In the genomic region with DNA sequence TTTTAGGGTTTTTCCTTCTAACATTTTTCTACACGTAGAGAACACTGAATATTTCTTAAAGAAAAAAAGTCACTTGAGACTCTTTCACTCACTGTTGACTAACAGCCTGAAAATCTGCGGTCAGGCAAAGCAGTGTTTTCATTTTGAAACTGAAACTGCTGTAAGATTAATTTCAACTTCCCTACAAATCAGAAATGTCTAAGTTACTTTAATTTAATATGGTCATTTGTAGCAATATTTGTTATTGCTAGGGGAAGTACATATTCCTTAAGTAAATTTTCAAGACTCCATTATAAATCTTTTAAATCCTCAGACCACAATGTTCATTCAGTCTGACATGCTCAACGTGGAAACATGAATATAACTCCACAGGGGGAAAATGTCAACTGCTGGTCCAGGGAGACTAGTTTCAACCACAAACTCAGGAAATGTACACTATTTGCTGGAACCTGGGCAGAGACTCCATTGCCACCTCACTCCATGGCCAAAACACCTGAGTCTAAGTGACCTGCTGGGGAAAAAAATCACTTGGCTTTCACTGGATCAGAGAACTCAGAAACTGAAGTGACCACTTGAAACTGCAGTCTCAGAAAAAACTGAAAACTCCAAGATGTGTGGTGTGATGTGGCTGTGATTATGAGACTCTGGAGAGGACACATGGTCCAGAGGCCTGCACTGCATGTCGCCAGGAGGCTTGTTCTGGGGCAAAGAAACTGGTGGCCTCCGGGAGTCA, we compare ENCODE assay signal across 8 cellular contexts.
DNase-seq lines count a peak whose midpoint lies in the region; ATAC-seq and TF ChIP-seq lines count a peak whose summit lies in the region.

No MANE protein-coding gene starts in this region.

- H3K27ac Mint-ChIP-seq in activated naive CD8-positive, alpha-beta T cell treated with anti-CD3 and anti-CD28 coated beads, Interleukin-2, amount 50 U/mL, for 24 hours = peak overlapping the region; percentile 68
- peak overlapping the region; percentile 21 for H3K27ac Mint-ChIP-seq in mesothelial cell of epicardium
- H3K27ac Mint-ChIP-seq in progenitor cell of endocrine pancreas = no peak overlapping the region

- H3K36me3 Mint-ChIP-seq in activated naive CD8-positive, alpha-beta T cell treated with anti-CD3 and anti-CD28 coated beads, Interleukin-2, amount 50 U/mL, for 24 hours (ENCODE audit: low read depth) = no peaks in the 10 kb centered on the region
- H3K36me3 Mint-ChIP-seq in mesothelial cell of epicardium = no peaks in the 10 kb centered on the region
- no peaks in the 10 kb centered on the region for H3K36me3 Mint-ChIP-seq in progenitor cell of endocrine pancreas (ENCODE audit: insufficient read depth)

- peaks cover 37% of the 10 kb centered on the region for H3K4me1 Mint-ChIP-seq in activated naive CD8-positive, alpha-beta T cell treated with anti-CD3 and anti-CD28 coated beads, Interleukin-2, amount 50 U/mL, for 24 hours
- H3K4me1 Mint-ChIP-seq in mesothelial cell of epicardium = peaks cover 2% of the 10 kb centered on the region
- peaks cover 20% of the 10 kb centered on the region for H3K4me1 Mint-ChIP-seq in progenitor cell of endocrine pancreas (ENCODE audit: low read depth)

- no peak for TF ChIP-seq CTCF in GM10266 (IDR thresholded peaks at IDR 0.05; ENCODE audit: control insufficient read depth, insufficient read depth, low read depth, missing control alignments)
- TF ChIP-seq CTCF in mesothelial cell of epicardium (IDR thresholded peaks at IDR 0.05; ENCODE audit: unreplicated experiment) = no peak
- TF ChIP-seq CTCF in progenitor cell of endocrine pancreas (IDR thresholded peaks at IDR 0.05; ENCODE audit: unreplicated experiment) = no peak

- in situ Hi-C loops in KBM-7 (cut with MboI; ENCODE audit: low pct_unique_long_range_greater_than_20kb, low sequenced_read_pairs) = no loop called here

- H3K9me3 Mint-ChIP-seq in activated naive CD8-positive, alpha-beta T cell treated with anti-CD3 and anti-CD28 coated beads, Interleukin-2, amount 50 U/mL, for 24 hours = no peaks in the 10 kb centered on the region
- no peaks in the 10 kb centered on the region for H3K9me3 Mint-ChIP-seq in mesothelial cell of epicardium
- H3K9me3 Mint-ChIP-seq in progenitor cell of endocrine pancreas (ENCODE audit: low read depth) = no peaks in the 10 kb centered on the region

- peak; percentile 89 for ATAC-seq in GM21515 (IDR thresholded peaks at IDR 0.05; ENCODE audit: unreplicated experiment)
- ATAC-seq in activated naive CD8-positive, alpha-beta T cell treated with anti-CD3 and anti-CD28 coated beads, Interleukin-2, amount 50 U/mL, for 24 hours = peak; percentile 64

- H3K27me3 Mint-ChIP-seq in activated naive CD8-positive, alpha-beta T cell treated with anti-CD3 and anti-CD28 coated beads, Interleukin-2, amount 50 U/mL, for 24 hours = no peaks in the 10 kb centered on the region
- no peaks in the 10 kb centered on the region for H3K27me3 Mint-ChIP-seq in mesothelial cell of epicardium (ENCODE audit: low read depth)
- H3K27me3 Mint-ChIP-seq in progenitor cell of endocrine pancreas = no peaks in the 10 kb centered on the region

- DNase-seq in GM10266 (ENCODE audit: extremely low spot score) (peak; percentile 33), KBM-7 (peak; percentile 9), mesothelial cell of epicardium (ENCODE audit: low spot score in 2 of 2, unreplicated experiment in 2 of 2) (no peak), progenitor cell of endocrine pancreas (ENCODE audit: low spot score, unreplicated experiment) (no peak), nucleus accumbens (lab: John Stamatoyannopoulos, UW) (no peak)
- no peak for DNase-seq in activated naive CD8-positive, alpha-beta T cell treated with anti-CD3 and anti-CD28 coated beads, Interleukin-2, amount 50 U/mL, for 24 hours
- no peak for DNase-seq in effector CD4-positive, alpha-beta T cell

- peak overlapping the region; percentile 46 for H3K4me3 Mint-ChIP-seq in activated naive CD8-positive, alpha-beta T cell treated with anti-CD3 and anti-CD28 coated beads, Interleukin-2, amount 50 U/mL, for 24 hours
- no peak overlapping the region for H3K4me3 Mint-ChIP-seq in mesothelial cell of epicardium
- no peak overlapping the region for H3K4me3 Mint-ChIP-seq in progenitor cell of endocrine pancreas (ENCODE audit: low read depth)

Comparison
In these comparisons a context has a peak if more than half of its experiments do, and no peak if none do; other contexts are left out.
1. DNase-seq: peak in GM10266 (single experiment) and KBM-7 (single experiment); none in activated naive CD8-positive, alpha-beta T cell treated with anti-CD3 and anti-CD28 coated beads, Interleukin-2, amount 50 U/mL, for 24 hours (single experiment), mesothelial cell of epicardium (0 of 2), effector CD4-positive, alpha-beta T cell (single experiment), progenitor cell of endocrine pancreas (single experiment) and nucleus accumbens (0 of 56).